8 cellular contexts compared by ENCODE assay signal in genomic region chr7:100873599-100874299, GRCh38. TPM values are rescaled to one million over a fixed set of nuclear protein-coding genes. Genes with fewer than 3 reads are reported as not detected.
DNase-seq lines count a peak whose midpoint lies in the region; ATAC-seq and TF ChIP-seq lines count a peak whose summit lies in the region.

No MANE protein-coding gene starts in this region.

- H3K27ac Mint-ChIP-seq in activated T-cell treated with anti-CD3 and anti-CD28 coated beads, Interleukin-2, amount 50 U/mL, for 72 hours = peak overlapping the region; percentile 75

- H3K4me3 Mint-ChIP-seq in activated T-cell treated with anti-CD3 and anti-CD28 coated beads, Interleukin-2, amount 50 U/mL, for 72 hours = peak overlapping the region; percentile 86 to 98

- ATAC-seq in activated T-cell treated with anti-CD3 and anti-CD28 coated beads, Interleukin-2, amount 50 U/mL, for 72 hours (replicated peaks in 1 of 2) = no peak
- ATAC-seq in lung (ENCODE audit: insufficient read depth, low FRiP score) = no peak

- H3K4me3 ChIP-seq in adipocyte (ENCODE audit: low read length) (peak overlapping the region; percentile 98), lung (peak overlapping the region; percentile 81), transverse colon (peak overlapping the region in 2 of 4 donors; percentile 89 to 91)

- intact Hi-C loops in transverse colon (cut with DNase I; ENCODE audit: low total_unique reads) = no loop called here

- H3K36me3 Mint-ChIP-seq in activated T-cell treated with anti-CD3 and anti-CD28 coated beads, Interleukin-2, amount 50 U/mL, for 72 hours (ENCODE audit: insufficient read depth in 2 of 2) = peaks cover 11 to 41% of the 10 kb centered on the region in 2 donors

- H3K36me3 ChIP-seq in adipocyte (ENCODE audit: control insufficient read depth, insufficient read depth, low read length, severe bottlenecking) (peaks cover 48% of the 10 kb centered on the region), lung (ENCODE audit: control insufficient read depth in 2 of 2, insufficient read depth in 2 of 2, low read length in 2 of 2) (peaks cover 2 to 25% of the 10 kb centered on the region in 2 donors), transverse colon (peaks cover 0 to 4% (median 0%) of the 10 kb centered on the region in 4 donors)

- H3K9me3 ChIP-seq in adipocyte (ENCODE audit: control insufficient read depth, low read length) (no peaks in the 10 kb centered on the region), lung (ENCODE audit: control insufficient read depth in 2 of 2, insufficient read depth in 1 of 2, low read length in 1 of 2) (no peaks in the 10 kb centered on the region), transverse colon (no peaks in the 10 kb centered on the region)

- no peaks in the 10 kb centered on the region for H3K27me3 Mint-ChIP-seq in activated T-cell treated with anti-CD3 and anti-CD28 coated beads, Interleukin-2, amount 50 U/mL, for 72 hours (ENCODE audit: low read depth)

- no peak for TF ChIP-seq POLR2A in transverse colon (IDR thresholded peaks at IDR 0.05)

- H3K27ac ChIP-seq in lung (ENCODE audit: low read depth in 1 of 2, low read length in 1 of 2) = peak overlapping the region; percentile 92 to 98
- H3K27ac ChIP-seq in transverse colon = peak overlapping the region; percentile 93 to 96 (median 95)

- H3K27me3 ChIP-seq in adipocyte (replicated peaks; ENCODE audit: control insufficient read depth, insufficient read depth, low read length) = no peaks in the 10 kb centered on the region
- no peaks in the 10 kb centered on the region for H3K27me3 ChIP-seq in lung (ENCODE audit: control insufficient read depth, insufficient read depth)
- no peaks in the 10 kb centered on the region for H3K27me3 ChIP-seq in transverse colon

- H3K4me1 ChIP-seq in adipocyte (ENCODE audit: control insufficient read depth, insufficient read depth, low read length) (peaks cover 31% of the 10 kb centered on the region), lung (ENCODE audit: control insufficient read depth in 2 of 2, insufficient read depth in 2 of 2, low read length in 2 of 2) (peaks cover 12 to 14% of the 10 kb centered on the region in 2 donors), transverse colon (peaks cover 11 to 41% (median 28%) of the 10 kb centered on the region in 4 donors)

- TF ChIP-seq CTCF in lung (IDR thresholded peaks at IDR 0.05; ENCODE audit: control extremely low read depth, extremely low read depth) (no peak), transverse colon (IDR thresholded peaks at IDR 0.05) (no peak)

- 93 to 96% methylated on average over 10 of the region's 10 CpGs for WGBS in lung, 2 donors
- WGBS in transverse colon (ENCODE audit: low coverage in 1 of 2), 2 donors = 89 to 94% methylated on average over 6 to 10 of the region's 10 CpGs

- no peak for DNase-seq in activated T-cell treated with anti-CD3 and anti-CD28 coated beads, Interleukin-2, amount 50 U/mL, for 72 hours
- DNase-seq in activated T-cell treated with anti-CD3 and anti-CD28 coated beads, Interleukin-2, amount 50 U/mL, for 1 hour = no peak
- no peak for DNase-seq in adipocyte (ENCODE audit: low read depth)
- no peak for DNase-seq in lung (ENCODE audit: low spot score)
- no peak for DNase-seq in transverse colon
- no peak for DNase-seq in stimulated activated naive CD4-positive, alpha-beta T cell (lab: John Stamatoyannopoulos, UW)
- no peak for DNase-seq in NOMO-1 treated with DMSO at 0.1 percent for 48 hours (lab: John Stamatoyannopoulos, UW; ENCODE audit: unreplicated experiment)
- no peak for DNase-seq in DMS79 treated with DMSO at 0.1 percent for 48 hours (lab: John Stamatoyannopoulos, UW)

- in situ Hi-C loops in transverse colon (cut with MboI; ENCODE audit: low pct_ligation_motif_present in 1 of 4, low pct_unique_long_range_greater_than_20kb in 1 of 4, low sequenced_read_pairs in 3 of 4) = loop anchor here in 1 of 4 donors (25.0 kb wide), 1 partner anchor 161 kb away; the partner anchor contains the start of genes EPO and POP7

- TF ChIP-seq EP300 in transverse colon (IDR thresholded peaks at IDR 0.05; ENCODE audit: low read depth) = no peak

- H3K9me3 Mint-ChIP-seq in activated T-cell treated with anti-CD3 and anti-CD28 coated beads, Interleukin-2, amount 50 U/mL, for 72 hours = no peaks in the 10 kb centered on the region

- H3K4me1 Mint-ChIP-seq in activated T-cell treated with anti-CD3 and anti-CD28 coated beads, Interleukin-2, amount 50 U/mL, for 72 hours (ENCODE audit: low read depth) = peaks cover 40% of the 10 kb centered on the region

- peak overlapping the region; percentile 98 for H3K9ac ChIP-seq in adipocyte (ENCODE audit: low read length)

RNA-seq across cellular contexts. Expression of gene SRRT, which starts 1.2 kb away (rescaled TPM):
- total RNA-seq in activated T-cell treated with anti-CD3 and anti-CD28 coated beads, Interleukin-2, amount 50 U/mL, for 72 hours = 100 to 1,000 TPM; 140 to 145 TPM
- total RNA-seq in lung (100 to 1,000 TPM in 1 of 2 donors, 10 to 100 TPM in 1; 58.5 to 120 TPM), transverse colon (100 to 1,000 TPM in 2 of 4 donors, 10 to 100 TPM in 2; 64.6 to 217 (median 103) TPM)
- polyA plus RNA-seq in lung = 10 to 100 TPM; 76.1 to 79.8 TPM

RNA-seq across cellular contexts. Expression of gene TRIP6, which starts 6.6 kb away (rescaled TPM):
- total RNA-seq in activated T-cell treated with anti-CD3 and anti-CD28 coated beads, Interleukin-2, amount 50 U/mL, for 72 hours = 10 to 100 TPM; 28.3 to 31.5 TPM
- total RNA-seq in lung (10 to 100 TPM; 43.5 to 81.8 TPM), transverse colon (10 to 100 TPM; 10.9 to 24.3 (median 21.2) TPM)
- polyA plus RNA-seq in lung = 10 to 100 TPM; 41.4 to 61.2 TPM

RNA-seq across cellular contexts. Expression of gene UFSP1, which starts 15.8 kb away (rescaled TPM):
- under 1 TPM; 0.34 to 0.83 TPM for total RNA-seq in activated T-cell treated with anti-CD3 and anti-CD28 coated beads, Interleukin-2, amount 50 U/mL, for 72 hours
- total RNA-seq in lung (1 to 10 TPM; 1.5 to 5.8 TPM), transverse colon (10 to 100 TPM in 1 of 4 donors, 1 to 10 TPM in 2, not detected in 1; 1.3 to 19.1 (median 3.7) TPM)
- polyA plus RNA-seq in lung = 1 to 10 TPM; 5.2 to 6.2 TPM

RNA-seq across cellular contexts. Expression of gene SLC12A9, which starts 21.2 kb away (rescaled TPM):
- 10 to 100 TPM; 17.6 to 20.1 TPM for total RNA-seq in activated T-cell treated with anti-CD3 and anti-CD28 coated beads, Interleukin-2, amount 50 U/mL, for 72 hours
- total RNA-seq in lung = 10 to 100 TPM; 28.5 to 49.1 TPM
- polyA plus RNA-seq in lung = 10 to 100 TPM; 29.2 to 52.6 TPM
- total RNA-seq in transverse colon = 10 to 100 TPM; 21.0 to 46.2 (median 23.1) TPM

RNA-seq across cellular contexts. Expression of gene ACHE, which starts 21.9 kb away (rescaled TPM):
- under 1 TPM; 0.16 to 0.41 TPM for total RNA-seq in activated T-cell treated with anti-CD3 and anti-CD28 coated beads, Interleukin-2, amount 50 U/mL, for 72 hours
- total RNA-seq in lung (1 to 10 TPM; 7.2 to 8.2 TPM), transverse colon (10 to 100 TPM in 3 of 4 donors, 1 to 10 TPM in 1; 3.8 to 29.9 (median 14.3) TPM)
- 1 to 10 TPM; 2.6 to 6.2 TPM for polyA plus RNA-seq in lung
